In genomic region chr5:156755421-156756087, GRCh38 we compare ENCODE assay signal across 13 cellular contexts.
"Had no signal": no experiment of that assay in that cellular context is flagged by ENCODE, and none has a peak within 500 bp of the region (broad histone marks: within the 10 kb centered on the region; RNA-seq: fewer than 3 reads in every experiment).

No MANE protein-coding gene starts in this region.

- H3K4me1 ChIP-seq: adrenal gland, esophagus muscularis mucosa, psoas muscle, stomach had no signal

- DNase-seq: activated CD4-positive, alpha-beta T cell treated with anti-CD3 and anti-CD28 coated beads, Interleukin-2, amount 10 ng/mL, durations not matched to agents 7 days and 5 days; activated CD8-positive, alpha-beta T cell treated with anti-CD3 and anti-CD28 coated beads, Interleukin-2, amount 10 ng/mL, durations not matched to agents 7 days and 5 days; activated naive CD4-positive, alpha-beta T cell treated with anti-CD3 and anti-CD28 coated beads for 36 hours; activated T-cell treated with anti-CD3 and anti-CD28 coated beads, Interleukin-2, amount 50 U/mL, for 24 hours; adrenal gland; effector memory CD4-positive, alpha-beta T cell; ovary; psoas muscle; right cardiac atrium; stomach; trophoblast cell had no signal

- H3K4me3 Mint-ChIP-seq: activated CD4-positive, alpha-beta T cell treated with anti-CD3 and anti-CD28 coated beads, Interleukin-2, amount 10 ng/mL, durations not matched to agents 7 days and 5 days; activated CD8-positive, alpha-beta T cell treated with anti-CD3 and anti-CD28 coated beads, Interleukin-2, amount 10 ng/mL, durations not matched to agents 7 days and 5 days; activated naive CD4-positive, alpha-beta T cell treated with anti-CD3 and anti-CD28 coated beads for 36 hours; activated T-cell treated with anti-CD3 and anti-CD28 coated beads, Interleukin-2, amount 50 U/mL, for 24 hours had no signal

- ATAC-seq: activated CD8-positive, alpha-beta T cell treated with anti-CD3 and anti-CD28 coated beads, Interleukin-2, amount 10 ng/mL, durations not matched to agents 7 days and 5 days; psoas muscle; right cardiac atrium had no signal

- H3K27ac Mint-ChIP-seq: activated CD4-positive, alpha-beta T cell treated with anti-CD3 and anti-CD28 coated beads, Interleukin-2, amount 10 ng/mL, durations not matched to agents 7 days and 5 days; activated CD8-positive, alpha-beta T cell treated with anti-CD3 and anti-CD28 coated beads, Interleukin-2, amount 10 ng/mL, durations not matched to agents 7 days and 5 days; activated naive CD4-positive, alpha-beta T cell treated with anti-CD3 and anti-CD28 coated beads for 36 hours had no signal

- H3K36me3 ChIP-seq: adrenal gland, ovary, stomach had no signal

- H3K27ac ChIP-seq: adrenal gland, esophagus muscularis mucosa, ovary, psoas muscle, skin epidermis, stomach had no signal

- H3K27me3 ChIP-seq: adrenal gland, esophagus muscularis mucosa, ovary, stomach had no signal

- H3K9me3 Mint-ChIP-seq: activated CD4-positive, alpha-beta T cell treated with anti-CD3 and anti-CD28 coated beads, Interleukin-2, amount 10 ng/mL, durations not matched to agents 7 days and 5 days; activated naive CD4-positive, alpha-beta T cell treated with anti-CD3 and anti-CD28 coated beads for 36 hours; activated T-cell treated with anti-CD3 and anti-CD28 coated beads, Interleukin-2, amount 50 U/mL, for 24 hours had no signal

- H3K4me3 ChIP-seq: adrenal gland, esophagus muscularis mucosa, ovary, psoas muscle, skin epidermis, stomach had no signal

- H3K9me3 ChIP-seq: adrenal gland, esophagus muscularis mucosa, ovary, psoas muscle, stomach had no signal
